Comparison of ENCODE assay signal across 18 cellular contexts in the genomic region with DNA sequence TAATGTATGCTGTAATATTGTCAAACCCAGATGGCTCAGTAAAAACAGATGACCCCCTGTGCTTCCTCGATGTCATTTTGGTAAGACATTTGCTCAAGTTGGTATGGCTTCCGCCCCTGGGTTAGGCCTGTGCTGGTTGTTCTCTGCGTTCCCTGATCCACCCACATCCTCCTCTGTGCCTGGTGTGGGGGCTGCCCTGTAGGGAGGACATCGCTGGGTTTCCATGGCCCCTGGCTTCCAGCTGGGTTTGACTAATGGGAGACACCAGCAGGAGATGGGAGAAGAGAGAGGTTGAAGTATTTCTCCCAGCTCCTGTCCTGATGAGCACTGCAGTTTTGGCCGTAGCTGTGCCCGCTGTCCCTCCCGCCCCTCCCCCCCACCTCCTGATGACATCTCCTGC. TPM values are rescaled to one million over a fixed set of nuclear protein-coding genes. Genes with fewer than 3 reads are reported as not detected.
"Had no signal": no experiment of that assay in that cellular context is flagged by ENCODE, and none has a peak within 500 bp of the region (broad histone marks: within the 10 kb centered on the region; RNA-seq: fewer than 3 reads in every experiment).

No MANE protein-coding gene starts in this region.

- H3K9me3 ChIP-seq: esophagus muscularis mucosa had no signal

- FAIRE-seq: TTC549 had no signal

- H3K4me3 Mint-ChIP-seq: activated CD4-positive, alpha-beta memory T cell treated with anti-CD3 and anti-CD28 coated beads, Interleukin-2, amount 10 ng/mL, durations not matched to agents 7 days and 5 days; activated T-cell treated with anti-CD3 and anti-CD28 coated beads, Interleukin-2, amount 50 U/mL, for 4 hours; stimulated activated memory B cell treated with anti-CD40 and anti-IgM and Interleukin-4, amounts not matched to agents 10 μg/mL and 1 μg/mL and 100 μg/mL, for 72 hours; WTC11 had no signal

- ATAC-seq: activated T-cell treated with anti-CD3 and anti-CD28 coated beads, Interleukin-2, amount 50 U/mL, for 4 hours; stimulated activated memory B cell treated with anti-CD40 and anti-IgM and Interleukin-4, amounts not matched to agents 10 μg/mL and 1 μg/mL and 100 μg/mL, for 72 hours; WTC11 had no signal

- H3K4me3 ChIP-seq: esophagus muscularis mucosa had no signal

- H3K27ac Mint-ChIP-seq: activated CD4-positive, alpha-beta memory T cell treated with anti-CD3 and anti-CD28 coated beads, Interleukin-2, amount 10 ng/mL, durations not matched to agents 7 days and 5 days; stimulated activated memory B cell treated with anti-CD40 and anti-IgM and Interleukin-4, amounts not matched to agents 10 μg/mL and 1 μg/mL and 100 μg/mL, for 72 hours; WTC11 had no signal

- H3K27me3 ChIP-seq: esophagus muscularis mucosa had no signal

- DNase-seq: activated CD4-positive, alpha-beta memory T cell treated with anti-CD3 and anti-CD28 coated beads, Interleukin-2, amount 10 ng/mL, durations not matched to agents 7 days and 5 days; activated CD4-positive, alpha-beta T cell treated with anti-CD3 and anti-CD28 coated beads for 4 hours; activated effector memory CD4-positive, alpha-beta T cell treated with Interleukin-2 at 50 U/mL for 16 hours; activated naive CD4-positive, alpha-beta T cell treated with anti-CD3 and anti-CD28 coated beads, Interleukin-2, amount 50 U/mL, for 16 hours; activated T-cell treated with anti-CD3 and anti-CD28 coated beads, Interleukin-2, amount 50 U/mL, for 4 hours; caudate nucleus; cortex of kidney; effector CD4-positive, alpha-beta T cell; hypothalamus; substantia nigra; trophoblast cell had no signal

- H3K36me3 ChIP-seq: esophagus muscularis mucosa had no signal

- H3K36me3 Mint-ChIP-seq: stimulated activated memory B cell treated with anti-CD40 and anti-IgM and Interleukin-4, amounts not matched to agents 10 μg/mL and 1 μg/mL and 100 μg/mL, for 72 hours; WTC11 had no signal

- H3K4me1 Mint-ChIP-seq: activated CD4-positive, alpha-beta memory T cell treated with anti-CD3 and anti-CD28 coated beads, Interleukin-2, amount 10 ng/mL, durations not matched to agents 7 days and 5 days; stimulated activated memory B cell treated with anti-CD40 and anti-IgM and Interleukin-4, amounts not matched to agents 10 μg/mL and 1 μg/mL and 100 μg/mL, for 72 hours had no signal

- H3K9me3 Mint-ChIP-seq: activated CD4-positive, alpha-beta memory T cell treated with anti-CD3 and anti-CD28 coated beads, Interleukin-2, amount 10 ng/mL, durations not matched to agents 7 days and 5 days; activated T-cell treated with anti-CD3 and anti-CD28 coated beads, Interleukin-2, amount 50 U/mL, for 4 hours; stimulated activated memory B cell treated with anti-CD40 and anti-IgM and Interleukin-4, amounts not matched to agents 10 μg/mL and 1 μg/mL and 100 μg/mL, for 72 hours; WTC11 had no signal

RNA-seq across cellular contexts. Expression of a gene that starts 4.4 kb away (rescaled TPM):
- total RNA-seq: activated CD4-positive, alpha-beta memory T cell treated with anti-CD3 and anti-CD28 coated beads, Interleukin-2, amount 10 ng/mL, durations not matched to agents 7 days and 5 days; pulmonary artery endothelial cell; T-helper 2 cell treated with Interferon-gamma antibody and Interleukin-4, amounts not matched to agents 100 ng/mL and 5 ng/mL, for 36 hours had no signal
- polyA plus RNA-seq: neural cell had no signal
